1 cellular context compared by ENCODE assay signal in the genomic region with DNA sequence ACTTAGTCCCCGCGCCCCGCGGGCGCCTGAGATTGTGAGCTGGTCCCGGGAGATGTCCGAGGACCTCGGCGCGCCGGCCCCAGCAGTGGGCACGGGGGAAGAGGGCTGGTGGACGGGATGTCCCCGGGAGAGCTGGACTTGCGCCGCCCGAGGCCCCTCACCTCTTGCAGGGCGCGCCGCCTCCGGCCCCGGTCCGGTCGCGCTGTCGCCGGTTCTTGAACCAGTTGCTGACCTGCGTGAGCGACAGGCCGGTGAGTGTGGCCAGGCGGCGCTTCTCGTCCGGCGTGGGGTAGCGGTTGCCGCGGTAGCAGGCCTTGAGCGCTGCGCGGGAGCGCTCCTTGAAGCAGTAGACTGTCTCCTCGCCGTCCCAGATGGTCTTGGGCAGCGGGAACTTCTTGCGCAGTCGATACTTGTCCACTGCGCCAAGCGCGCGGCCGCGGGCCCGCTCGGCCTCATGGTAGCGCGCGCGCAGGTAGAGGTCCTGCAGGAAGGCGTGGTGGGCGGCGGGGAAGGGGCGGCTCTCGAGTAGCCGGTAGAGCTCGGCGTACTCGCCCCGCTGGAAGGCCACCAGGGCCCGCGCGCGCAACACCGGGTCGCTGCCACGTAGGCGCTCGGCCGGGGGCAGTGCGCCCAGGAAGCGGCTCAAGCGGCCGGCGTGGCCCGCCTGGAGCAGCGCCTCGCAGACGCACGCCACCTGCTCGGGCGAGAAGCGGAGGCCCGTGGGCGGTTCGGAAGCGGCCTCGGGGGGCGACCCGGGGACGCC.
A peak's percentile ranks its signal among the peaks of the same experiment; 100 is the strongest.
TF ChIP-seq lines count a peak whose summit lies in the region.

No MANE protein-coding gene starts in this region.

TF ChIP-seq in K562, 482 proteins besides CTCF, POLR2A, EP300 and RAD21 (continued from another document and continues in another):
- TF ChIP-seq, protein P1, sequence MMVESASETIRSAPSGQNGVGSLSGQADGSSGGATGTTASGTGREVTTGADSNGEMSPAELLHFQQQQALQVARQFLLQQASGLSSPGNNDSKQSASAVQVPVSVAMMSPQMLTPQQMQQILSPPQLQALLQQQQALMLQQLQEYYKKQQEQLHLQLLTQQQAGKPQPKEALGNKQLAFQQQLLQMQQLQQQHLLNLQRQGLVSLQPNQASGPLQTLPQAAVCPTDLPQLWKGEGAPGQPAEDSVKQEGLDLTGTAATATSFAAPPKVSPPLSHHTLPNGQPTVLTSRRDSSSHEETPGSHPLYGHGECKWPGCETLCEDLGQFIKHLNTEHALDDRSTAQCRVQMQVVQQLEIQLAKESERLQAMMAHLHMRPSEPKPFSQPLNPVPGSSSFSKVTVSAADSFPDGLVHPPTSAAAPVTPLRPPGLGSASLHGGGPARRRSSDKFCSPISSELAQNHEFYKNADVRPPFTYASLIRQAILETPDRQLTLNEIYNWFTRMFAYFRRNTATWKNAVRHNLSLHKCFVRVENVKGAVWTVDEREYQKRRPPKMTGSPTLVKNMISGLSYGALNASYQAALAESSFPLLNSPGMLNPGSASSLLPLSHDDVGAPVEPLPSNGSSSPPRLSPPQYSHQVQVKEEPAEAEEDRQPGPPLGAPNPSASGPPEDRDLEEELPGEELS (CRISPR knock-in tag; IDR thresholded peaks at IDR 0.05; ENCODE audit: borderline replicate concordance) = no peak; the same call in 1 of the 2 replicates
- TF ChIP-seq NCOA1 (IDR thresholded peaks at IDR 0.05; ENCODE audit: low read depth) (no peak), CHD2 (IDR thresholded peaks at IDR 0.05; ENCODE audit: low read depth, low read length) (no peak), DDX20 (tag; IDR thresholded peaks at IDR 0.05; ENCODE audit: low read depth) (no peak), TCF7L2 (IDR thresholded peaks at IDR 0.05; ENCODE audit: low read depth, low read length) (no peak), HNRNPLL (IDR thresholded peaks at IDR 0.05; ENCODE audit: low read depth, low read length, poor library complexity, severe bottlenecking) (peak; percentile 84), BCL6 (CRISPR knock-in tag; IDR thresholded peaks at IDR 0.05) (no peak), CAMTA2 (CRISPR knock-in tag; conservative IDR thresholded peaks at IDR 0.05) (no peak), JUND (IDR thresholded peaks at IDR 0.05; ENCODE audit: borderline replicate concordance, low read depth, low read length) (no peak), JUND (tag; IDR thresholded peaks at IDR 0.05; ENCODE audit: borderline replicate concordance, low read depth, low read length) (no peak), ERF (CRISPR knock-in tag; IDR thresholded peaks at IDR 0.05) (peak; percentile 35; the same call in 1 of the 2 replicates), SMARCC2 (IDR thresholded peaks at IDR 0.05; ENCODE audit: low read depth) (no peak), ZFX (CRISPR knock-in tag; IDR thresholded peaks at IDR 0.05) (peak; percentile 94)
- TF ChIP-seq, protein P2, sequence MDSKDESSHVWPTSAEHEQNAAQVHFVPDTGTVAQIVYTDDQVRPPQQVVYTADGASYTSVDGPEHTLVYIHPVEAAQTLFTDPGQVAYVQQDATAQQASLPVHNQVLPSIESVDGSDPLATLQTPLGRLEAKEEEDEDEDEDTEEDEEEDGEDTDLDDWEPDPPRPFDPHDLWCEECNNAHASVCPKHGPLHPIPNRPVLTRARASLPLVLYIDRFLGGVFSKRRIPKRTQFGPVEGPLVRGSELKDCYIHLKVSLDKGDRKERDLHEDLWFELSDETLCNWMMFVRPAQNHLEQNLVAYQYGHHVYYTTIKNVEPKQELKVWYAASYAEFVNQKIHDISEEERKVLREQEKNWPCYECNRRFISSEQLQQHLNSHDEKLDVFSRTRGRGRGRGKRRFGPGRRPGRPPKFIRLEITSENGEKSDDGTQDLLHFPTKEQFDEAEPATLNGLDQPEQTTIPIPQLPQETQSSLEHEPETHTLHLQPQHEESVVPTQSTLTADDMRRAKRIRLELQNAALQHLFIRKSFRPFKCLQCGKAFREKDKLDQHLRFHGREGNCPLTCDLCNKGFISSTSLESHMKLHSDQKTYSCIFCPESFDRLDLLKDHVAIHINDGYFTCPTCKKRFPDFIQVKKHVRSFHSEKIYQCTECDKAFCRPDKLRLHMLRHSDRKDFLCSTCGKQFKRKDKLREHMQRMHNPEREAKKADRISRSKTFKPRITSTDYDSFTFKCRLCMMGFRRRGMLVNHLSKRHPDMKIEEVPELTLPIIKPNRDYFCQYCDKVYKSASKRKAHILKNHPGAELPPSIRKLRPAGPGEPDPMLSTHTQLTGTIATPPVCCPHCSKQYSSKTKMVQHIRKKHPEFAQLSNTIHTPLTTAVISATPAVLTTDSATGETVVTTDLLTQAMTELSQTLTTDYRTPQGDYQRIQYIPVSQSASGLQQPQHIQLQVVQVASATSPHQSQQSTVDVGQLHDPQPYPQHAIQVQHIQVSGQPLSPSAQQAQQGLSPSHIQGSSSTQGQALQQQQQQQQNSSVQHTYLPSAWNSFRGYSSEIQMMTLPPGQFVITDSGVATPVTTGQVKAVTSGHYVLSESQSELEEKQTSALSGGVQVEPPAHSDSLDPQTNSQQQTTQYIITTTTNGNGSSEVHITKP (IDR thresholded peaks at IDR 0.05; ENCODE audit: partially characterized antibody) = no peak
- TF ChIP-seq, protein P3, sequence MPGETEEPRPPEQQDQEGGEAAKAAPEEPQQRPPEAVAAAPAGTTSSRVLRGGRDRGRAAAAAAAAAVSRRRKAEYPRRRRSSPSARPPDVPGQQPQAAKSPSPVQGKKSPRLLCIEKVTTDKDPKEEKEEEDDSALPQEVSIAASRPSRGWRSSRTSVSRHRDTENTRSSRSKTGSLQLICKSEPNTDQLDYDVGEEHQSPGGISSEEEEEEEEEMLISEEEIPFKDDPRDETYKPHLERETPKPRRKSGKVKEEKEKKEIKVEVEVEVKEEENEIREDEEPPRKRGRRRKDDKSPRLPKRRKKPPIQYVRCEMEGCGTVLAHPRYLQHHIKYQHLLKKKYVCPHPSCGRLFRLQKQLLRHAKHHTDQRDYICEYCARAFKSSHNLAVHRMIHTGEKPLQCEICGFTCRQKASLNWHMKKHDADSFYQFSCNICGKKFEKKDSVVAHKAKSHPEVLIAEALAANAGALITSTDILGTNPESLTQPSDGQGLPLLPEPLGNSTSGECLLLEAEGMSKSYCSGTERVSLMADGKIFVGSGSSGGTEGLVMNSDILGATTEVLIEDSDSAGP (CRISPR knock-in tag; IDR thresholded peaks at IDR 0.05) = no peak
- TF ChIP-seq, protein P4, sequence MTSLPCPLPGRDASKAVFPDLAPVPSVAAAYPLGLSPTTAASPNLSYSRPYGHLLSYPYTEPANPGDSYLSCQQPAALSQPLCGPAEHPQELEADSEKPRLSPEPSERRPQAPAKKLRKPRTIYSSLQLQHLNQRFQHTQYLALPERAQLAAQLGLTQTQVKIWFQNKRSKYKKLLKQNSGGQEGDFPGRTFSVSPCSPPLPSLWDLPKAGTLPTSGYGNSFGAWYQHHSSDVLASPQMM (CRISPR knock-in tag; IDR thresholded peaks at IDR 0.05) = no peak
- TF ChIP-seq, protein P5, sequence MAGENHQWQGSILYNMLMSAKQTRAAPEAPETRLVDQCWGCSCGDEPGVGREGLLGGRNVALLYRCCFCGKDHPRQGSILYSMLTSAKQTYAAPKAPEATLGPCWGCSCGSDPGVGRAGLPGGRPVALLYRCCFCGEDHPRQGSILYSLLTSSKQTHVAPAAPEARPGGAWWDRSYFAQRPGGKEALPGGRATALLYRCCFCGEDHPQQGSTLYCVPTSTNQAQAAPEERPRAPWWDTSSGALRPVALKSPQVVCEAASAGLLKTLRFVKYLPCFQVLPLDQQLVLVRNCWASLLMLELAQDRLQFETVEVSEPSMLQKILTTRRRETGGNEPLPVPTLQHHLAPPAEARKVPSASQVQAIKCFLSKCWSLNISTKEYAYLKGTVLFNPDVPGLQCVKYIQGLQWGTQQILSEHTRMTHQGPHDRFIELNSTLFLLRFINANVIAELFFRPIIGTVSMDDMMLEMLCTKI (IDR thresholded peaks at IDR 0.05; ENCODE audit: partially characterized antibody) = no peak
- TF ChIP-seq, protein P6, sequence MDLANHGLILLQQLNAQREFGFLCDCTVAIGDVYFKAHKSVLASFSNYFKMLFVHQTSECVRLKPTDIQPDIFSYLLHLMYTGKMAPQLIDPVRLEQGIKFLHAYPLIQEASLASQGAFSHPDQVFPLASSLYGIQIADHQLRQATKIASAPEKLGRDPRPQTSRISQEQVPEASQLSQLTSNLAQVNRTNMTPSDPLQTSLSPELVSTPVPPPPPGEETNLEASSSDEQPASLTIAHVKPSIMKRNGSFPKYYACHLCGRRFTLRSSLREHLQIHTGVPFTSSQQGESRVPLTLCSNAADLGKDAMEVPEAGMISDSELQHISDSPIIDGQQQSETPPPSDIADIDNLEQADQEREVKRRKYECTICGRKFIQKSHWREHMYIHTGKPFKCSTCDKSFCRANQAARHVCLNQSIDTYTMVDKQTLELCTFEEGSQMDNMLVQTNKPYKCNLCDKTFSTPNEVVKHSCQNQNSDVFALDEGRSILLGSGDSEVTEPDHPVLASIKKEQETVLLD (IDR thresholded peaks at IDR 0.05) = no peak
- TF ChIP-seq, protein P7, sequence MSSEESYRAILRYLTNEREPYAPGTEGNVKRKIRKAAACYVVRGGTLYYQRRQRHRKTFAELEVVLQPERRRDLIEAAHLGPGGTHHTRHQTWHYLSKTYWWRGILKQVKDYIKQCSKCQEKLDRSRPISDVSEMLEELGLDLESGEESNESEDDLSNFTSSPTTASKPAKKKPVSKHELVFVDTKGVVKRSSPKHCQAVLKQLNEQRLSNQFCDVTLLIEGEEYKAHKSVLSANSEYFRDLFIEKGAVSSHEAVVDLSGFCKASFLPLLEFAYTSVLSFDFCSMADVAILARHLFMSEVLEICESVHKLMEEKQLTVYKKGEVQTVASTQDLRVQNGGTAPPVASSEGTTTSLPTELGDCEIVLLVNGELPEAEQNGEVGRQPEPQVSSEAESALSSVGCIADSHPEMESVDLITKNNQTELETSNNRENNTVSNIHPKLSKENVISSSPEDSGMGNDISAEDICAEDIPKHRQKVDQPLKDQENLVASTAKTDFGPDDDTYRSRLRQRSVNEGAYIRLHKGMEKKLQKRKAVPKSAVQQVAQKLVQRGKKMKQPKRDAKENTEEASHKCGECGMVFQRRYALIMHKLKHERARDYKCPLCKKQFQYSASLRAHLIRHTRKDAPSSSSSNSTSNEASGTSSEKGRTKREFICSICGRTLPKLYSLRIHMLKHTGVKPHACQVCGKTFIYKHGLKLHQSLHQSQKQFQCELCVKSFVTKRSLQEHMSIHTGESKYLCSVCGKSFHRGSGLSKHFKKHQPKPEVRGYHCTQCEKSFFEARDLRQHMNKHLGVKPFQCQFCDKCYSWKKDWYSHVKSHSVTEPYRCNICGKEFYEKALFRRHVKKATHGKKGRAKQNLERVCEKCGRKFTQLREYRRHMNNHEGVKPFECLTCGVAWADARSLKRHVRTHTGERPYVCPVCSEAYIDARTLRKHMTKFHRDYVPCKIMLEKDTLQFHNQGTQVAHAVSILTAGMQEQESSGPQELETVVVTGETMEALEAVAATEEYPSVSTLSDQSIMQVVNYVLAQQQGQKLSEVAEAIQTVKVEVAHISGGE (CRISPR knock-in tag; IDR thresholded peaks at IDR 0.05) = peak in 1 of 3 experiments; percentile 25; a peak in 1 of 6 replicates
- TF ChIP-seq, protein P8, sequence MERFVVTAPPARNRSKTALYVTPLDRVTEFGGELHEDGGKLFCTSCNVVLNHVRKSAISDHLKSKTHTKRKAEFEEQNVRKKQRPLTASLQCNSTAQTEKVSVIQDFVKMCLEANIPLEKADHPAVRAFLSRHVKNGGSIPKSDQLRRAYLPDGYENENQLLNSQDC (CRISPR knock-in tag; IDR thresholded peaks at IDR 0.05) = no peak
- TF ChIP-seq, protein P9, sequence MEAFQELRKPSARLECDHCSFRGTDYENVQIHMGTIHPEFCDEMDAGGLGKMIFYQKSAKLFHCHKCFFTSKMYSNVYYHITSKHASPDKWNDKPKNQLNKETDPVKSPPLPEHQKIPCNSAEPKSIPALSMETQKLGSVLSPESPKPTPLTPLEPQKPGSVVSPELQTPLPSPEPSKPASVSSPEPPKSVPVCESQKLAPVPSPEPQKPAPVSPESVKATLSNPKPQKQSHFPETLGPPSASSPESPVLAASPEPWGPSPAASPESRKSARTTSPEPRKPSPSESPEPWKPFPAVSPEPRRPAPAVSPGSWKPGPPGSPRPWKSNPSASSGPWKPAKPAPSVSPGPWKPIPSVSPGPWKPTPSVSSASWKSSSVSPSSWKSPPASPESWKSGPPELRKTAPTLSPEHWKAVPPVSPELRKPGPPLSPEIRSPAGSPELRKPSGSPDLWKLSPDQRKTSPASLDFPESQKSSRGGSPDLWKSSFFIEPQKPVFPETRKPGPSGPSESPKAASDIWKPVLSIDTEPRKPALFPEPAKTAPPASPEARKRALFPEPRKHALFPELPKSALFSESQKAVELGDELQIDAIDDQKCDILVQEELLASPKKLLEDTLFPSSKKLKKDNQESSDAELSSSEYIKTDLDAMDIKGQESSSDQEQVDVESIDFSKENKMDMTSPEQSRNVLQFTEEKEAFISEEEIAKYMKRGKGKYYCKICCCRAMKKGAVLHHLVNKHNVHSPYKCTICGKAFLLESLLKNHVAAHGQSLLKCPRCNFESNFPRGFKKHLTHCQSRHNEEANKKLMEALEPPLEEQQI (IDR thresholded peaks at IDR 0.05) = no peak
